ENCODE assay signal across 30 cellular contexts in genomic region chr9:132722564-132723065, GRCh38.
"Had no signal": no experiment of that assay in that cellular context is flagged by ENCODE, and none has a peak within 500 bp of the region (broad histone marks: within the 10 kb centered on the region; RNA-seq: fewer than 3 reads in every experiment).

No MANE protein-coding gene starts in this region.

- ATAC-seq: naive thymus-derived CD8-positive, alpha-beta T cell; natural killer cell treated with Interleukin-12 subunit alpha and Interleukin-12 subunit beta and Interleukin-15 and Interleukin-18, amount 100 ng/mL, for 72 hours; psoas muscle; right cardiac atrium; right lobe of liver; stimulated activated memory B cell treated with anti-CD40 and anti-IgM and Interleukin-4, amounts not matched to agents 10 μg/mL and 1 μg/mL and 100 μg/mL, for 72 hours; stimulated activated naive CD8-positive, alpha-beta T cell treated with anti-CD3 and anti-CD28 coated beads, Interleukin-15, amount 100 ng/mL, for 72 hours; stimulated activated naive CD8-positive, alpha-beta T cell treated with anti-CD3 and anti-CD28 coated beads, Interleukin-15, Interleukin-2, amounts not matched to agents 100 U/mL and 50 U/mL, for 24 hours had no signal

- H3K27me3 ChIP-seq: neural progenitor cell, right lobe of liver, testis, vagina had no signal

- H3K4me2 ChIP-seq: neural progenitor cell had no signal

- H3K4me3 ChIP-seq: neural progenitor cell, psoas muscle, right lobe of liver, sigmoid colon, suprapubic skin, testis, tibial artery, transverse colon, vagina had no signal

- H3K9me3 Mint-ChIP-seq: naive B cell; naive thymus-derived CD8-positive, alpha-beta T cell; natural killer cell treated with Interleukin-12 subunit alpha and Interleukin-12 subunit beta and Interleukin-15 and Interleukin-18, amount 100 ng/mL, for 72 hours; neural progenitor cell; stimulated activated memory B cell treated with anti-CD40 and anti-IgM and Interleukin-4, amounts not matched to agents 10 μg/mL and 1 μg/mL and 100 μg/mL, for 72 hours; stimulated activated naive CD8-positive, alpha-beta T cell treated with anti-CD3 and anti-CD28 coated beads, Interleukin-15, amount 100 ng/mL, for 72 hours; type B pancreatic cell had no signal

- DNase-seq: naive B cell; naive thymus-derived CD8-positive, alpha-beta T cell; nucleus accumbens; posterior cingulate gyrus; psoas muscle; right cardiac atrium; right lobe of liver; sigmoid colon; small intestine; stimulated activated CD4-positive, alpha-beta T cell treated with anti-CD3 and anti-CD28 coated beads, Interleukin-12 subunit alpha, Interleukin-12 subunit beta, amount 100 ng/mL, for 4 hours; stimulated activated CD4-positive, alpha-beta T cell treated with anti-CD3 and anti-CD28 coated beads, Interleukin-1b, Interleukin-23, amount 100 ng/mL, for 48 hours; stimulated activated CD4-positive, alpha-beta T cell treated with anti-CD3 and anti-CD28 coated beads, Interleukin-4, amount 100 ng/mL, for 1 hour; stimulated activated CD4-positive, alpha-beta T cell treated with anti-CD3 and anti-CD28 coated beads, Interleukin-4, amount 100 ng/mL, for 4 hours; stimulated activated CD8-positive, alpha-beta memory T cell treated with anti-CD3 and anti-CD28 coated beads, Interleukin-4, amount 100 ng/mL, for 48 hours; stimulated activated naive CD4-positive, alpha-beta T cell; stimulated activated naive CD8-positive, alpha-beta T cell treated with anti-CD3 and anti-CD28 coated beads, Interleukin-15, amount 100 ng/mL, for 72 hours; stimulated activated naive CD8-positive, alpha-beta T cell treated with anti-CD3 and anti-CD28 coated beads, Interleukin-15, Interleukin-2, amounts not matched to agents 100 U/mL and 50 U/mL, for 24 hours; substantia nigra; testis; transverse colon had no signal

- H3K27ac Mint-ChIP-seq: naive B cell; naive thymus-derived CD8-positive, alpha-beta T cell; natural killer cell treated with Interleukin-12 subunit alpha and Interleukin-12 subunit beta and Interleukin-15 and Interleukin-18, amount 100 ng/mL, for 72 hours; neural progenitor cell; progenitor cell of endocrine pancreas; stimulated activated memory B cell treated with anti-CD40 and anti-IgM and Interleukin-4, amounts not matched to agents 10 μg/mL and 1 μg/mL and 100 μg/mL, for 72 hours; type B pancreatic cell had no signal

- H3K4me1 ChIP-seq: neural progenitor cell, parathyroid adenoma, psoas muscle, right lobe of liver, sigmoid colon, suprapubic skin, testis, tibial artery, transverse colon, vagina had no signal

- H3K36me3 ChIP-seq: neural progenitor cell, neutrophil, right lobe of liver, sigmoid colon, suprapubic skin, tibial artery, transverse colon, vagina had no signal

- H3K4me1 Mint-ChIP-seq: neural progenitor cell; stimulated activated memory B cell treated with anti-CD40 and anti-IgM and Interleukin-4, amounts not matched to agents 10 μg/mL and 1 μg/mL and 100 μg/mL, for 72 hours had no signal

- H3K9ac ChIP-seq: neural progenitor cell, parathyroid adenoma had no signal

- H3K9me3 ChIP-seq: neutrophil, psoas muscle, right lobe of liver, sigmoid colon, suprapubic skin, testis, tibial artery, transverse colon, vagina had no signal

- H3K4me3 Mint-ChIP-seq: naive B cell; naive thymus-derived CD8-positive, alpha-beta T cell; natural killer cell treated with Interleukin-12 subunit alpha and Interleukin-12 subunit beta and Interleukin-15 and Interleukin-18, amount 100 ng/mL, for 72 hours; neural progenitor cell; stimulated activated memory B cell treated with anti-CD40 and anti-IgM and Interleukin-4, amounts not matched to agents 10 μg/mL and 1 μg/mL and 100 μg/mL, for 72 hours; stimulated activated naive CD8-positive, alpha-beta T cell treated with anti-CD3 and anti-CD28 coated beads, Interleukin-15, amount 100 ng/mL, for 72 hours; type B pancreatic cell had no signal

- H2AFZ ChIP-seq: neural progenitor cell, parathyroid adenoma had no signal

- H3K36me3 Mint-ChIP-seq: naive B cell; naive thymus-derived CD8-positive, alpha-beta T cell; natural killer cell treated with Interleukin-12 subunit alpha and Interleukin-12 subunit beta and Interleukin-15 and Interleukin-18, amount 100 ng/mL, for 72 hours; neural progenitor cell; stimulated activated memory B cell treated with anti-CD40 and anti-IgM and Interleukin-4, amounts not matched to agents 10 μg/mL and 1 μg/mL and 100 μg/mL, for 72 hours; type B pancreatic cell had no signal

- H3K27ac ChIP-seq: neural progenitor cell, neutrophil, parathyroid adenoma, psoas muscle, right lobe of liver, sigmoid colon, suprapubic skin, testis, tibial artery, transverse colon, vagina had no signal
